ENCODE assay signal across 17 cellular contexts in genomic region chrX:3820170-3820569, GRCh38.
A peak's percentile ranks its signal among the peaks of the same experiment; 100 is the strongest.
DNase-seq lines count a peak whose midpoint lies in the region; ATAC-seq and TF ChIP-seq lines count a peak whose summit lies in the region.
"Had no signal": no experiment of that assay in that cellular context is flagged by ENCODE, and none has a peak within 500 bp of the region (broad histone marks: within the 10 kb centered on the region; RNA-seq: fewer than 3 reads in every experiment).

No MANE protein-coding gene starts in this region.

- 0 out of 2 replicates have a peak, but pooled peaks cover 12% of the 10 kb centered on the region for H3K36me3 ChIP-seq in RWPE2 (ENCODE audit: low read depth)
- H3K36me3 ChIP-seq: left ventricle myocardium inferior had no signal

- H3K36me3 Mint-ChIP-seq in progenitor cell of endocrine pancreas (ENCODE audit: insufficient read depth), result peaks cover 35% of the 10 kb centered on the region

- peak overlapping the region; percentile 76 for H3K27ac Mint-ChIP-seq in progenitor cell of endocrine pancreas

- no peaks in the 10 kb centered on the region for H3K9me3 Mint-ChIP-seq in progenitor cell of endocrine pancreas (ENCODE audit: low read depth)
- H3K9me3 Mint-ChIP-seq: stimulated activated naive CD8-positive, alpha-beta T cell treated with anti-CD3 and anti-CD28 coated beads, Interleukin-15, amount 100 ng/mL, for 72 hours; T-cell had no signal

- no peaks in the 10 kb centered on the region for H3K27me3 Mint-ChIP-seq in progenitor cell of endocrine pancreas
- H3K27me3 Mint-ChIP-seq: stimulated activated naive CD8-positive, alpha-beta T cell treated with anti-CD3 and anti-CD28 coated beads, Interleukin-15, amount 100 ng/mL, for 72 hours; T-cell had no signal

- no peak overlapping the region for H3K4me3 Mint-ChIP-seq in progenitor cell of endocrine pancreas (ENCODE audit: low read depth)
- H3K4me3 Mint-ChIP-seq: stimulated activated naive CD8-positive, alpha-beta T cell treated with anti-CD3 and anti-CD28 coated beads, Interleukin-15, amount 100 ng/mL, for 72 hours; T-cell had no signal

- peaks cover 3% of the 10 kb centered on the region for H3K4me1 ChIP-seq in RWPE2 (ENCODE audit: insufficient read depth, poor library complexity, severe bottlenecking)
- H3K4me1 ChIP-seq: left ventricle myocardium inferior had no signal

- H3K27me3 ChIP-seq in RWPE2 (ENCODE audit: insufficient read depth, poor library complexity, severe bottlenecking), result no peaks in the 10 kb centered on the region

- no peak overlapping the region for H3K27ac ChIP-seq in RWPE2 (ENCODE audit: poor library complexity, severe bottlenecking)
- H3K27ac ChIP-seq: left ventricle myocardium inferior had no signal

- ATAC-seq in RWPE2 (ENCODE audit: low read depth) (peak; percentile 40; the same call in 2 of the 3 replicates), GM21390 (IDR thresholded peaks at IDR 0.05; ENCODE audit: unreplicated experiment) (no peak)
- ATAC-seq: stimulated activated naive CD8-positive, alpha-beta T cell treated with anti-CD3 and anti-CD28 coated beads, Interleukin-15, amount 100 ng/mL, for 72 hours; T-cell had no signal

- no peak overlapping the region for H3K4me3 ChIP-seq in RWPE2 (ENCODE audit: severe bottlenecking)
- H3K4me3 ChIP-seq: left ventricle myocardium inferior had no signal

- TF ChIP-seq CTCF in RWPE2 (IDR thresholded peaks at IDR 0.05; ENCODE audit: poor library complexity, severe bottlenecking) (no peak), progenitor cell of endocrine pancreas (IDR thresholded peaks at IDR 0.05; ENCODE audit: unreplicated experiment) (no peak)

- DNase-seq in ELR (ENCODE audit: low read depth) (peak; percentile 87), RWPE2 (ENCODE audit: low spot score) (no peak), fibroblast of gingiva (ENCODE audit: low read depth) (peak; percentile 14), progenitor cell of endocrine pancreas (ENCODE audit: low spot score, unreplicated experiment) (no peak), dermis blood vessel endothelial cell (no peak), mucosa of gallbladder (ENCODE audit: low spot score) (no peak)
- no peak for DNase-seq in stimulated activated CD4-positive, alpha-beta T cell treated with anti-CD3 and anti-CD28 coated beads, Interleukin-2, amount 100 ng/mL, for 24 hours
- DNase-seq: activated CD4-positive, alpha-beta T cell treated with anti-CD3 and anti-CD28 coated beads for 4 hours; activated gamma-delta T cell; left ventricle myocardium inferior; NCI-H1930; NK-92 treated with Interleukin-12 subunit alpha and Interleukin-12 subunit beta, amount 100 ng/mL, for 24 hours; nucleus accumbens; stimulated activated CD4-positive, alpha-beta T cell treated with anti-CD3 and anti-CD28 coated beads, Interleukin-2, amount 100 ng/mL, for 48 hours; stimulated activated naive CD8-positive, alpha-beta T cell treated with anti-CD3 and anti-CD28 coated beads, Interleukin-15, amount 100 ng/mL, for 72 hours; T-cell had no signal

- H3K4me1 Mint-ChIP-seq in progenitor cell of endocrine pancreas (ENCODE audit: low read depth), result peaks cover 6% of the 10 kb centered on the region

- no peaks in the 10 kb centered on the region for H3K9me3 ChIP-seq in RWPE2 (ENCODE audit: severe bottlenecking)
- H3K9me3 ChIP-seq: left ventricle myocardium inferior had no signal

Comparison
In these comparisons a context has a peak if more than half of its experiments do, and no peak if none do; other contexts are left out.
1. DNase-seq: peak in ELR (single experiment) and fibroblast of gingiva (single experiment); none in RWPE2 (single experiment), progenitor cell of endocrine pancreas (single experiment), stimulated activated CD4-positive, alpha-beta T cell treated with anti-CD3 and anti-CD28 coated beads, Interleukin-2, amount 100 ng/mL, for 24 hours (0 of 2), dermis blood vessel endothelial cell (single experiment) and mucosa of gallbladder (single experiment).